17 cellular contexts compared by ENCODE assay signal in the genomic region with DNA sequence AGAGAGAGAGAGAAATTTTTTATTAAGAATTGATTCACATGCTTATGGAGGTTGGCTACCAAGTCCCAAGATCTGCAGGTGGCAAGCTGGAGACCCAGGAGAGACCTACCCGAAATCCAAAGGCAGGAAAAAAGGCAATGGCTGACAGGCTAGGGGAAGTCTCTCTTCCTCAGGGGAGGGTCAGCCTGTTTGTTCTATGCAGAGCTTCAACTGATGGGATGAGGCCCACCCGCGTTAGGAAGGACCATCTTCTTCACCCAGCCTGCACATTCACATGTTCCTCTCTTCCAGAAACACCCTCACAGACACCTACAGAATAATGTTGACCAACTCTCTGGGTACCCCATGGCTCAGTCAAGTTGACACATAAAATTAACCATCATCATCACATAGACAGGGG.
A peak's percentile ranks its signal among the peaks of the same experiment; 100 is the strongest.
DNase-seq lines count a peak whose midpoint lies in the region; ATAC-seq, FAIRE-seq and TF ChIP-seq lines count a peak whose summit lies in the region.
"Had no signal": no experiment of that assay in that cellular context is flagged by ENCODE, and none has a peak within 500 bp of the region (broad histone marks: within the 10 kb centered on the region; RNA-seq: fewer than 3 reads in every experiment).

No MANE protein-coding gene starts in this region.

- H3K4me1 Mint-ChIP-seq in activated naive CD4-positive, alpha-beta T cell treated with anti-CD3 and anti-CD28 coated beads, Interleukin-2, amount 50 U/mL, for 24 hours, result peaks cover 39% of the 10 kb centered on the region
- peaks cover 22% of the 10 kb centered on the region for H3K4me1 Mint-ChIP-seq in activated naive CD4-positive, alpha-beta T cell treated with anti-CD3 and anti-CD28 coated beads, Interleukin-2, amount 10 ng/mL, durations not matched to agents 7 days and 5 days

- H3K27ac Mint-ChIP-seq in activated naive CD4-positive, alpha-beta T cell treated with anti-CD3 and anti-CD28 coated beads, Interleukin-2, amount 50 U/mL, for 24 hours, result peak overlapping the region; percentile 8
- H3K27ac Mint-ChIP-seq in activated naive CD4-positive, alpha-beta T cell treated with anti-CD3 and anti-CD28 coated beads, Interleukin-2, amount 10 ng/mL, durations not matched to agents 7 days and 5 days, result no peak overlapping the region
- H3K27ac Mint-ChIP-seq: CD8-positive, alpha-beta T cell had no signal

- H3K9me3 Mint-ChIP-seq in activated naive CD4-positive, alpha-beta T cell treated with anti-CD3 and anti-CD28 coated beads, Interleukin-2, amount 50 U/mL, for 24 hours, result peaks cover 3% of the 10 kb centered on the region
- H3K9me3 Mint-ChIP-seq in activated naive CD4-positive, alpha-beta T cell treated with anti-CD3 and anti-CD28 coated beads, Interleukin-2, amount 10 ng/mL, durations not matched to agents 7 days and 5 days, result no peaks in the 10 kb centered on the region
- H3K9me3 Mint-ChIP-seq: CD8-positive, alpha-beta T cell had no signal

- no peak overlapping the region for H3K4me3 Mint-ChIP-seq in activated naive CD4-positive, alpha-beta T cell treated with anti-CD3 and anti-CD28 coated beads, Interleukin-2, amount 50 U/mL, for 24 hours
- H3K4me3 Mint-ChIP-seq in activated naive CD4-positive, alpha-beta T cell treated with anti-CD3 and anti-CD28 coated beads, Interleukin-2, amount 10 ng/mL, durations not matched to agents 7 days and 5 days, result no peak overlapping the region
- H3K4me3 Mint-ChIP-seq: CD8-positive, alpha-beta T cell had no signal

- peaks cover 3% of the 10 kb centered on the region for H3K36me3 Mint-ChIP-seq in activated naive CD4-positive, alpha-beta T cell treated with anti-CD3 and anti-CD28 coated beads, Interleukin-2, amount 50 U/mL, for 24 hours
- no peaks in the 10 kb centered on the region for H3K36me3 Mint-ChIP-seq in activated naive CD4-positive, alpha-beta T cell treated with anti-CD3 and anti-CD28 coated beads, Interleukin-2, amount 10 ng/mL, durations not matched to agents 7 days and 5 days
- H3K36me3 Mint-ChIP-seq: CD8-positive, alpha-beta T cell had no signal

- POLR2A ChIA-PET in SK-N-SH (lab: Yijun Ruan, JAX), result no interaction called here

- H3K9me3 ChIP-seq in gastroesophageal sphincter (no peaks in the 10 kb centered on the region), SK-N-SH (no peaks in the 10 kb centered on the region)
- H3K9me3 ChIP-seq: BLaER1 had no signal

- no peaks in the 10 kb centered on the region for H3K79me2 ChIP-seq in SK-N-SH (ENCODE audit: insufficient read depth)

- WGBS in gastroesophageal sphincter (ENCODE audit: low coverage in 1 of 2), 2 donors, result 90 to 100% methylated on average over 2 of the region's 3 CpGs
- 93% methylated on average over 3 of the region's 3 CpGs for WGBS in SK-N-SH (ENCODE audit: low lambda C conversion rate)

- H3K36me3 ChIP-seq in gastroesophageal sphincter (no peaks in the 10 kb centered on the region), rectal smooth muscle tissue (ENCODE audit: control insufficient read depth, insufficient read depth, low read length) (no peaks in the 10 kb centered on the region), SK-N-SH (replicated peaks in 1 of 2; ENCODE audit: control insufficient read depth in 1 of 2, insufficient read depth in 2 of 2, low read length in 1 of 2) (no peaks in the 10 kb centered on the region)
- H3K36me3 ChIP-seq: BLaER1 had no signal

- H3K4me2 ChIP-seq in SK-N-SH, result no peak overlapping the region
- H3K4me2 ChIP-seq: BLaER1 had no signal

- no peak for FAIRE-seq in GM12892 (lab: Jason Lieb, UNC)
- FAIRE-seq: D721Med, HepG2 had no signal

- DNase-seq in activated naive CD4-positive, alpha-beta T cell treated with anti-CD3 and anti-CD28 coated beads, Interleukin-2, amount 10 ng/mL, durations not matched to agents 7 days and 5 days, result no peak
- DNase-seq in cardiac septum (ENCODE audit: low spot score) (no peak), SK-N-SH (no peak), GM12892 (ENCODE audit: insufficient read length) (no peak)
- DNase-seq: CD8-positive, alpha-beta T cell; DMS79 treated with DMSO at 0.1 percent for 48 hours; GM23248; NCI-H187 treated with DMSO at 0.1 percent for 48 hours; NCI-H69 had no signal

- no peak for TF ChIP-seq CTCF in gastroesophageal sphincter (IDR thresholded peaks at IDR 0.05)
- TF ChIP-seq CTCF in SK-N-SH (IDR thresholded peaks at IDR 0.05), result no peak

- H3K4me1 ChIP-seq in gastroesophageal sphincter (peaks cover 7 to 93% (median 33%) of the 10 kb centered on the region in 3 donors), rectal smooth muscle tissue (ENCODE audit: control insufficient read depth, insufficient read depth, low read length) (peaks cover 54% of the 10 kb centered on the region), SK-N-SH (ENCODE audit: control insufficient read depth in 1 of 2, insufficient read depth in 2 of 2, low read depth in 1 of 2, low read length in 1 of 2) (peaks cover 26 to 27% of the 10 kb centered on the region in 2 experiments; a peak in 3 of 4 replicates)

- no peaks in the 10 kb centered on the region for H3K9me2 ChIP-seq in SK-N-SH

- H4K20me1 ChIP-seq in SK-N-SH (ENCODE audit: insufficient read depth), result no peaks in the 10 kb centered on the region
- H4K20me1 ChIP-seq: BLaER1 had no signal

- no peak overlapping the region for H3K4me3 ChIP-seq in gastroesophageal sphincter
- H3K4me3 ChIP-seq in rectal smooth muscle tissue (ENCODE audit: low read length), result no peak overlapping the region
- H3K4me3 ChIP-seq in SK-N-SH (ENCODE audit: low read depth in 2 of 2, low read length in 1 of 2), result no peak overlapping the region
- H3K4me3 ChIP-seq: BLaER1, GM23248 had no signal

- CTCF ChIA-PET in activated naive CD4-positive, alpha-beta T cell treated with anti-CD3 and anti-CD28 coated beads, Interleukin-2, amount 10 ng/mL, durations not matched to agents 7 days and 5 days (lab: Charles Lee), result no interaction called here
- CTCF ChIA-PET in SK-N-SH (lab: Yijun Ruan, JAX), result no interaction called here

- intact Hi-C loops in cardiac septum (cut with DNase I), result loop anchor here (5.0 kb wide), 2 partner anchors 64 to 116 kb away; a partner anchor contains a TSS

- peaks cover 20% of the 10 kb centered on the region for H3F3A ChIP-seq in SK-N-SH (replicated peaks; ENCODE audit: insufficient read depth)

- TF ChIP-seq EP300 in gastroesophageal sphincter (IDR thresholded peaks at IDR 0.05) (no peak), SK-N-SH (IDR thresholded peaks at IDR 0.05; ENCODE audit: borderline replicate concordance in 1 of 2, low read depth in 1 of 2, low read length in 1 of 2) (no peak)

- H3K27ac ChIP-seq in gastroesophageal sphincter (peak overlapping the region; percentile 78 to 90 (median 88)), rectal smooth muscle tissue (ENCODE audit: low read depth, low read length) (peak overlapping the region; percentile 79), SK-N-SH (ENCODE audit: low read depth in 2 of 2, low read length in 1 of 2) (no peak overlapping the region)
- H3K27ac ChIP-seq: 22Rv1, BLaER1, GM23248 had no signal

- TF ChIP-seq POLR2A in gastroesophageal sphincter (IDR thresholded peaks at IDR 0.05) (no peak), GM12892 (IDR thresholded peaks at IDR 0.05; ENCODE audit: low read depth, low read length) (no peak)

- H2AFZ ChIP-seq in SK-N-SH (ENCODE audit: low read depth), result no peak overlapping the region
- H2AFZ ChIP-seq: GM23248 had no signal

- H3K27me3 ChIP-seq in gastroesophageal sphincter (no peaks in the 10 kb centered on the region), rectal smooth muscle tissue (ENCODE audit: control insufficient read depth, insufficient read depth, low read length) (no peaks in the 10 kb centered on the region), SK-N-SH (ENCODE audit: insufficient read depth) (no peaks in the 10 kb centered on the region)
- H3K27me3 ChIP-seq: BLaER1 had no signal

- H3K27me3 Mint-ChIP-seq in activated naive CD4-positive, alpha-beta T cell treated with anti-CD3 and anti-CD28 coated beads, Interleukin-2, amount 50 U/mL, for 24 hours, result peaks cover 3% of the 10 kb centered on the region
- peaks cover 16% of the 10 kb centered on the region for H3K27me3 Mint-ChIP-seq in activated naive CD4-positive, alpha-beta T cell treated with anti-CD3 and anti-CD28 coated beads, Interleukin-2, amount 10 ng/mL, durations not matched to agents 7 days and 5 days

- H3K9ac ChIP-seq in rectal smooth muscle tissue (ENCODE audit: low read length) (no peak overlapping the region), SK-N-SH (no peak overlapping the region)
- H3K9ac ChIP-seq: BLaER1, GM23248 had no signal

- TF ChIP-seq RAD21 in SK-N-SH (IDR thresholded peaks at IDR 0.05; ENCODE audit: low read length), result no peak

- ATAC-seq in gastroesophageal sphincter, result no peak
- ATAC-seq in HG02798 (IDR thresholded peaks at IDR 0.05; ENCODE audit: poor library complexity, unreplicated experiment), result no peak
- ATAC-seq: CD8-positive, alpha-beta T cell; HepG2 had no signal

TF ChIP-seq in SK-N-SH, 30 proteins besides CTCF, POLR2A, EP300 and RAD21:
- TF ChIP-seq YY1 (IDR thresholded peaks at IDR 0.05; ENCODE audit: low read depth) (no peak), RFX5 (IDR thresholded peaks at IDR 0.05; ENCODE audit: low read length) (no peak)
- TF ChIP-seq, protein P1, sequence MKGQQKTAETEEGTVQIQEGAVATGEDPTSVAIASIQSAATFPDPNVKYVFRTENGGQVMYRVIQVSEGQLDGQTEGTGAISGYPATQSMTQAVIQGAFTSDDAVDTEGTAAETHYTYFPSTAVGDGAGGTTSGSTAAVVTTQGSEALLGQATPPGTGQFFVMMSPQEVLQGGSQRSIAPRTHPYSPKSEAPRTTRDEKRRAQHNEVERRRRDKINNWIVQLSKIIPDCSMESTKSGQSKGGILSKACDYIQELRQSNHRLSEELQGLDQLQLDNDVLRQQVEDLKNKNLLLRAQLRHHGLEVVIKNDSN (IDR thresholded peaks at IDR 0.05; ENCODE audit: borderline replicate concordance, low read depth), result no peak
TF ChIP-seq in SK-N-SH: peak in this region for 0.

Comparison
In these comparisons a context has a peak if more than half of its experiments do, and no peak if none do; other contexts are left out.
1. H3K27ac ChIP-seq: peak in gastroesophageal sphincter (4 of 4) and rectal smooth muscle tissue (single experiment); none in SK-N-SH (0 of 2).